ENCODE assay signal across 21 cellular contexts in genomic region chr7:151150388-151150787, GRCh38. TPM values are rescaled to one million over a fixed set of nuclear protein-coding genes. Genes with fewer than 3 reads are reported as not detected.
DNase-seq lines count a peak whose midpoint lies in the region; ATAC-seq, FAIRE-seq and TF ChIP-seq lines count a peak whose summit lies in the region.
"Had no signal": no experiment of that assay in that cellular context is flagged by ENCODE, and none has a peak within 500 bp of the region (broad histone marks: within the 10 kb centered on the region; RNA-seq: fewer than 3 reads in every experiment).

No MANE protein-coding gene starts in this region.

- H3K36me3 ChIP-seq in HEK293 (ENCODE audit: control insufficient read depth in 2 of 2, insufficient read depth in 1 of 2, low read length in 2 of 2) (no peaks in the 10 kb centered on the region), small intestine (ENCODE audit: control insufficient read depth in 2 of 2, insufficient read depth in 2 of 2, low read length in 2 of 2) (no peaks in the 10 kb centered on the region), A673 (ENCODE audit: insufficient read depth, low read length, poor library complexity, severe bottlenecking) (no peaks in the 10 kb centered on the region)

- FAIRE-seq in small intestine (lab: Jason Lieb, UNC) (no peak), GM12892 (lab: Jason Lieb, UNC) (no peak)
- FAIRE-seq: A204.1, D721Med had no signal

- no peaks in the 10 kb centered on the region for H3K4me1 ChIP-seq in HEK293 (ENCODE audit: control insufficient read depth, insufficient read depth, low read length)
- no peaks in the 10 kb centered on the region for H3K4me1 ChIP-seq in small intestine (ENCODE audit: control insufficient read depth in 2 of 2, insufficient read depth in 1 of 2, low read depth in 1 of 2, low read length in 1 of 2)
- no peaks in the 10 kb centered on the region for H3K4me1 ChIP-seq in A673 (ENCODE audit: insufficient read depth, low read length, poor library complexity, severe bottlenecking)

- no peaks in the 10 kb centered on the region for H3K9me3 ChIP-seq in HEK293 (ENCODE audit: control insufficient read depth, insufficient read depth, low read depth, low read length)
- no peaks in the 10 kb centered on the region for H3K9me3 ChIP-seq in small intestine (ENCODE audit: control insufficient read depth, low read depth)
- no peaks in the 10 kb centered on the region for H3K9me3 ChIP-seq in A673 (ENCODE audit: low read depth, low read length, poor library complexity, severe bottlenecking)

- H3K4me3 ChIP-seq in HEK293 (ENCODE audit: low read depth, low read length): no peak overlapping the region
- H3K4me3 ChIP-seq in small intestine (ENCODE audit: low read depth in 1 of 2, low read length in 2 of 2): no peak overlapping the region
- H3K4me3 ChIP-seq in A673 (ENCODE audit: low read depth, low read length, poor library complexity, severe bottlenecking): no peak overlapping the region
- H3K4me3 ChIP-seq: GM23338 had no signal

- 12 to 58% (median 39%) methylated on average over 3 of the region's 3 CpGs for WGBS in small intestine, 3 donors

- DNase-seq in RPMI8226 (peak; percentile 40), left colon (peak; percentile 53 to 61), small intestine (peak; percentile 35), A673 (ENCODE audit: low spot score) (no peak), mesenteric fat pad (ENCODE audit: low spot score) (no peak), GM12892 (ENCODE audit: insufficient read length) (no peak), activated T-cell treated with anti-CD3 and anti-CD28 coated beads for 4 hours (no peak)
- DNase-seq: CD8-positive, alpha-beta T cell; COR-L47; DND-41; GDM1; H7 had no signal

- POLR2A ChIA-PET in HEK293 (lab: Yijun Ruan, JAX) (no interaction called here), A673 (lab: Charles Lee; ENCODE audit: low non-redundant PET) (no interaction called here)

- TF ChIP-seq CTCF in HEK293 (tag by site-specific recombination; IDR thresholded peaks at IDR 0.05) (no peak), A673 (conservative IDR thresholded peaks at IDR 0.05; ENCODE audit: low read depth, low read length) (no peak)

- no peaks in the 10 kb centered on the region for H3K27me3 ChIP-seq in small intestine (ENCODE audit: control insufficient read depth in 2 of 2, insufficient read depth in 2 of 2, low read length in 2 of 2)
- peaks cover 16% of the 10 kb centered on the region for H3K27me3 ChIP-seq in A673 (replicated peaks; ENCODE audit: insufficient read depth, low read depth, low read length, poor library complexity)

- peak; percentile 99 for ATAC-seq in left colon
- ATAC-seq: CD8-positive, alpha-beta T cell; GM23338 had no signal

- intact Hi-C loops in left colon (cut with DNase I, micrococcal nuclease): no loop called here
- intact Hi-C loops in A673 (cut with micrococcal nuclease; ENCODE audit: unreplicated experiment): no loop called here

- CTCF ChIA-PET in HEK293 (lab: Yijun Ruan, JAX) (interaction anchor here (1.1 to 1.9 kb wide), 4 partner anchors 13 to 22 kb away, joined by 3 to 6 read pairs (median 4); no protein-coding TSS in a partner anchor), A673 (lab: Charles Lee) (no interaction called here)

- H3K27ac ChIP-seq in HEK293 (ENCODE audit: extremely low read depth, low read depth, low read length) (no peak overlapping the region), small intestine (ENCODE audit: low read depth in 1 of 2, low read length in 1 of 2) (no peak overlapping the region), A673 (ENCODE audit: low read depth, low read length, poor library complexity, severe bottlenecking) (no peak overlapping the region)

- no TSS peak for BruUV-seq in A673 (replicated peaks; lab: Mats Ljungman, UMichigan)

- TF ChIP-seq POLR2A in GM12892 (IDR thresholded peaks at IDR 0.05; ENCODE audit: low read depth, low read length): no peak

TF ChIP-seq in HEK293, 187 proteins besides CTCF, POLR2A, EP300 and RAD21:
- peak; percentile 24; the same call in 1 of the 2 replicates for TF ChIP-seq GLIS1 (tag by site-specific recombination; IDR thresholded peaks at IDR 0.05)
- TF ChIP-seq ZNF571 (tag by site-specific recombination; IDR thresholded peaks at IDR 0.05): no peak

RNA-seq across cellular contexts. Expression of gene GBX1, which starts 17.1 kb away (rescaled TPM):
- total RNA-seq in left colon (not detected), A673 (2021) (not detected in 2 replicates), mesenteric fat pad (not detected)
- not detected for polyA plus RNA-seq in small intestine
- not detected for polyA plus RNA-seq in GM12892 (2012; ENCODE audit: missing spikeins)
- total RNA-seq: CD8-positive, alpha-beta T cell; HT1080 had no signal
- polyA plus RNA-seq: AG04450, BJ, CD14-positive monocyte, GM23338, IgD-negative memory B cell had no signal

RNA-seq across cellular contexts. Expression of gene ASB10, which starts 36.7 kb away (rescaled TPM):
- total RNA-seq in left colon (not detected), A673 (2021) (not detected in 2 replicates), mesenteric fat pad (not detected)
- not detected for polyA plus RNA-seq in small intestine
- polyA plus RNA-seq in GM12892 (2012; ENCODE audit: missing spikeins): not detected
- total RNA-seq: CD8-positive, alpha-beta T cell; GM23338; H7; HT1080 had no signal
- polyA plus RNA-seq: AG04450, BJ, CD14-positive monocyte, GM23338, IgD-negative memory B cell had no signal

RNA-seq across cellular contexts. Expression of gene H2BK1, which starts 59.9 kb away (rescaled TPM):
- not detected for total RNA-seq in left colon
- polyA plus RNA-seq in small intestine: not detected
- total RNA-seq in A673 (2021): not detected in 2 replicates
- not detected for total RNA-seq in mesenteric fat pad
- not detected for polyA plus RNA-seq in GM12892 (2012; ENCODE audit: missing spikeins)
- total RNA-seq: GM23338, H7, HT1080 had no signal
- polyA plus RNA-seq: AG04450, BJ, CD14-positive monocyte, GM23338, IgD-negative memory B cell had no signal

Comparison
In these comparisons a context has a peak if more than half of its experiments do, and no peak if none do; other contexts are left out.
1. DNase-seq: peak in RPMI8226 (single experiment), left colon (2 of 2) and small intestine (single experiment); none in A673 (single experiment), mesenteric fat pad (single experiment), GM12892 (single experiment) and activated T-cell treated with anti-CD3 and anti-CD28 coated beads for 4 hours (single experiment).